ENCODE assay signal across 14 cellular contexts in genomic region chr20:20334489-20334888, GRCh38. TPM values are rescaled to one million over a fixed set of nuclear protein-coding genes. Genes with fewer than 3 reads are reported as not detected.
A peak's percentile ranks its signal among the peaks of the same experiment; 100 is the strongest.
DNase-seq lines count a peak whose midpoint lies in the region; ATAC-seq, FAIRE-seq and TF ChIP-seq lines count a peak whose summit lies in the region.
"Had no signal": no experiment of that assay in that cellular context is flagged by ENCODE, and none has a peak within 500 bp of the region (broad histone marks: within the 10 kb centered on the region; RNA-seq: fewer than 3 reads in every experiment).

No MANE protein-coding gene starts in this region.

- H3K36me3 ChIP-seq in MM.1S (replicated peaks; ENCODE audit: insufficient read depth, low read length), result no peaks in the 10 kb centered on the region

- H3K27me3 ChIP-seq in MM.1S (replicated peaks; ENCODE audit: insufficient read depth, low read length) (no peaks in the 10 kb centered on the region), foreskin keratinocyte (no peaks in the 10 kb centered on the region)
- H3K27me3 ChIP-seq: testis had no signal

- H3K4me2 ChIP-seq in MM.1S (ENCODE audit: low read depth, low read length), result peak overlapping the region; percentile 86

- no peaks in the 10 kb centered on the region for H3K9me3 ChIP-seq in MM.1S (replicated peaks; ENCODE audit: insufficient read depth, low read length)
- H3K9me3 ChIP-seq: testis had no signal

- H3K27ac ChIP-seq in MM.1S (ENCODE audit: low read length) (peak overlapping the region; percentile 78), foreskin keratinocyte (no peak overlapping the region), substantia nigra (ENCODE audit: low read depth, low read length, poor library complexity, severe bottlenecking) (no peak overlapping the region)
- H3K27ac ChIP-seq: testis had no signal

- H3K9me2 ChIP-seq in MM.1S (replicated peaks; ENCODE audit: insufficient read depth, low read length), result no peaks in the 10 kb centered on the region

- H2AFZ ChIP-seq in MM.1S (ENCODE audit: low read length), result peak overlapping the region; percentile 71

- H3K79me2 ChIP-seq in MM.1S (ENCODE audit: low read length), result no peaks in the 10 kb centered on the region

- ATAC-seq in GM18498 (IDR thresholded peaks at IDR 0.05; ENCODE audit: unreplicated experiment) (peak; percentile 98), GM19455 (IDR thresholded peaks at IDR 0.05; ENCODE audit: unreplicated experiment) (peak; percentile 95), HG02970 (IDR thresholded peaks at IDR 0.05; ENCODE audit: low FRiP score, unreplicated experiment) (peak; percentile 77), foreskin keratinocyte (no peak)
- ATAC-seq: PC-3 had no signal

- peak overlapping the region; percentile 63 for H3K4me3 ChIP-seq in MM.1S (ENCODE audit: low read length)
- H3K4me3 ChIP-seq: testis had no signal

- TF ChIP-seq CTCF in MM.1S (IDR thresholded peaks at IDR 0.05; ENCODE audit: low read length) (no peak), foreskin keratinocyte (conservative IDR thresholded peaks at IDR 0.05) (no peak)

- FAIRE-seq in frontal cortex (lab: Jason Lieb, UNC), result no peak
- FAIRE-seq: endothelial cell of umbilical vein had no signal

- peak; percentile 94 for DNase-seq in MM.1S
- no peak for DNase-seq in DMS79 treated with DMSO at 0.1 percent for 48 hours (lab: John Stamatoyannopoulos, UW)
- no peak for DNase-seq in foreskin keratinocyte
- DNase-seq in frontal cortex (ENCODE audit: low spot score in 2 of 2), result no peak
- DNase-seq in substantia nigra (lab: John Stamatoyannopoulos, UW), result no peak
- DNase-seq: PC-3; stimulated activated CD4-positive, alpha-beta T cell treated with anti-CD3 and anti-CD28 coated beads, Interleukin-1b, Interleukin-23, amount 100 ng/mL, for 48 hours; testis had no signal

- peaks cover 18% of the 10 kb centered on the region for H3K4me1 ChIP-seq in MM.1S (ENCODE audit: low read length)
- no peaks in the 10 kb centered on the region for H3K4me1 ChIP-seq in foreskin keratinocyte
- H3K4me1 ChIP-seq: testis had no signal

- H3K9ac ChIP-seq in MM.1S (ENCODE audit: low read length), result peak overlapping the region; percentile 42

- no peaks in the 10 kb centered on the region for H4K20me1 ChIP-seq in MM.1S (ENCODE audit: insufficient read depth, low read length)

- peaks cover 7% of the 10 kb centered on the region for H3F3A ChIP-seq in MM.1S (ENCODE audit: insufficient read depth, low read length)

RNA-seq across cellular contexts. Expression of gene INSM1, which starts 33.4 kb away (rescaled TPM):
- total RNA-seq in foreskin keratinocyte (not detected in 2 replicates), frontal cortex (8.6 TPM)
- polyA plus RNA-seq in foreskin keratinocyte, result not detected in 2 replicates
- total RNA-seq: endothelial cell of umbilical vein had no signal
- polyA plus RNA-seq: CD4-positive, CD25-positive, alpha-beta regulatory T cell; endothelial cell of umbilical vein; immature natural killer cell had no signal
